In the genomic region with DNA sequence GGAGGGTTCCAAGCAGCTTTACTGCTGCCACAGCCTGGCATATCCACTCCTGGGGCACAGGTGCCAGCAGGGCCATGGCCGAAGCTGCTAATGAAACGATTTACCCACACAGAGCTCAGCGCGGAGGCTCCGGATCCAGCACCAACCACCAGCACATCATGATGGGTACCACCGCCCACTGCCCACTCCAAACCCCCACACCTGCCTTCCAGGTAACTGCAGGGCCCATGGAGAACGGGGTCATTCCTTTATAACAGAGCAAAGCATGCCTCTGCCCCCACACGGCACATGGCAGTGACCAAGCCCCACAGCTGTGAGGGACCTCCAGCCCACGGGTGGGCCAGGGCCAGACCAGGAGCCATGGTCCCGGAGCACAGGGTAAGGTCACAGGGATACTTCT, we compare ENCODE assay signal across 29 cellular contexts. TPM values are rescaled to one million over a fixed set of nuclear protein-coding genes. Genes with fewer than 3 reads are reported as not detected.
"Had no signal": no experiment of that assay in that cellular context is flagged by ENCODE, and none has a peak within 500 bp of the region (broad histone marks: within the 10 kb centered on the region; RNA-seq: fewer than 3 reads in every experiment).

No MANE protein-coding gene starts in this region.

- H3K4me3 ChIP-seq: ascending aorta, breast epithelium, cardiac muscle cell, coronary artery, esophagus muscularis mucosa, gastrocnemius medialis had no signal

- H3K36me3 Mint-ChIP-seq: activated naive CD4-positive, alpha-beta T cell treated with anti-CD3 and anti-CD28 coated beads, Interleukin-2, amount 10 ng/mL, durations not matched to agents 7 days and 5 days; activated naive CD4-positive, alpha-beta T cell treated with anti-CD3 and anti-CD28 coated beads, Interleukin-2, amount 50 U/mL, for 72 hours; activated naive CD8-positive, alpha-beta T cell treated with anti-CD3 and anti-CD28 coated beads, Interleukin-2, amount 10 ng/mL, durations not matched to agents 7 days and 5 days; brain had no signal

- H3K27ac ChIP-seq: ascending aorta, breast epithelium, cardiac muscle cell, coronary artery, esophagus muscularis mucosa, foreskin keratinocyte, gastrocnemius medialis had no signal

- H3K9me3 ChIP-seq: ascending aorta, breast epithelium, esophagus muscularis mucosa, gastrocnemius medialis had no signal

- H3K9me3 Mint-ChIP-seq: activated CD4-positive, alpha-beta memory T cell treated with anti-CD3 and anti-CD28 coated beads, Interleukin-2, amount 10 ng/mL, durations not matched to agents 7 days and 5 days; activated CD4-positive, alpha-beta T cell treated with anti-CD3 and anti-CD28 coated beads, Interleukin-2, amount 10 ng/mL, durations not matched to agents 7 days and 5 days; activated naive CD4-positive, alpha-beta T cell treated with anti-CD3 and anti-CD28 coated beads, Interleukin-2, amount 10 ng/mL, durations not matched to agents 7 days and 5 days; activated naive CD4-positive, alpha-beta T cell treated with anti-CD3 and anti-CD28 coated beads, Interleukin-2, amount 50 U/mL, for 72 hours; activated naive CD8-positive, alpha-beta T cell treated with anti-CD3 and anti-CD28 coated beads, Interleukin-2, amount 10 ng/mL, durations not matched to agents 7 days and 5 days; activated T-cell treated with anti-CD3 and anti-CD28 coated beads, Interleukin-2, amount 50 U/mL, for 24 hours; activated T-cell treated with anti-CD3 and anti-CD28 coated beads, Interleukin-2, amount 50 U/mL, for 72 hours; brain; dendritic cell treated with granulocyte-macrophage colony-stimulating factor and Interleukin-4, amounts not matched to agents 40 ng/mL and 50 ng/mL, for 4 days; effector memory CD8-positive, alpha-beta T cell had no signal

- H3K4me3 Mint-ChIP-seq: activated CD4-positive, alpha-beta memory T cell treated with anti-CD3 and anti-CD28 coated beads, Interleukin-2, amount 10 ng/mL, durations not matched to agents 7 days and 5 days; activated CD4-positive, alpha-beta T cell treated with anti-CD3 and anti-CD28 coated beads, Interleukin-2, amount 10 ng/mL, durations not matched to agents 7 days and 5 days; activated naive CD4-positive, alpha-beta T cell treated with anti-CD3 and anti-CD28 coated beads, Interleukin-2, amount 10 ng/mL, durations not matched to agents 7 days and 5 days; activated naive CD8-positive, alpha-beta T cell treated with anti-CD3 and anti-CD28 coated beads, Interleukin-2, amount 10 ng/mL, durations not matched to agents 7 days and 5 days; activated T-cell treated with anti-CD3 and anti-CD28 coated beads, Interleukin-2, amount 50 U/mL, for 24 hours; activated T-cell treated with anti-CD3 and anti-CD28 coated beads, Interleukin-2, amount 50 U/mL, for 72 hours; dendritic cell treated with granulocyte-macrophage colony-stimulating factor and Interleukin-4, amounts not matched to agents 40 ng/mL and 50 ng/mL, for 4 days; effector memory CD8-positive, alpha-beta T cell had no signal

- H3K27me3 Mint-ChIP-seq: activated CD4-positive, alpha-beta T cell treated with anti-CD3 and anti-CD28 coated beads, Interleukin-2, amount 10 ng/mL, durations not matched to agents 7 days and 5 days; activated naive CD4-positive, alpha-beta T cell treated with anti-CD3 and anti-CD28 coated beads, Interleukin-2, amount 10 ng/mL, durations not matched to agents 7 days and 5 days; activated naive CD8-positive, alpha-beta T cell treated with anti-CD3 and anti-CD28 coated beads, Interleukin-2, amount 10 ng/mL, durations not matched to agents 7 days and 5 days; dendritic cell treated with granulocyte-macrophage colony-stimulating factor and Interleukin-4, amounts not matched to agents 40 ng/mL and 50 ng/mL, for 4 days had no signal

- H3K4me1 Mint-ChIP-seq: activated CD4-positive, alpha-beta memory T cell treated with anti-CD3 and anti-CD28 coated beads, Interleukin-2, amount 10 ng/mL, durations not matched to agents 7 days and 5 days; activated CD4-positive, alpha-beta T cell treated with anti-CD3 and anti-CD28 coated beads, Interleukin-2, amount 10 ng/mL, durations not matched to agents 7 days and 5 days; activated naive CD4-positive, alpha-beta T cell treated with anti-CD3 and anti-CD28 coated beads, Interleukin-2, amount 10 ng/mL, durations not matched to agents 7 days and 5 days; activated naive CD8-positive, alpha-beta T cell treated with anti-CD3 and anti-CD28 coated beads, Interleukin-2, amount 10 ng/mL, durations not matched to agents 7 days and 5 days had no signal

- H3K36me3 ChIP-seq: ascending aorta, breast epithelium, cardiac muscle cell, esophagus muscularis mucosa, gastrocnemius medialis had no signal

- ATAC-seq: activated naive CD4-positive, alpha-beta T cell treated with anti-CD3 and anti-CD28 coated beads, Interleukin-2, amount 50 U/mL, for 72 hours; activated T-cell treated with anti-CD3 and anti-CD28 coated beads, Interleukin-2, amount 50 U/mL, for 72 hours; effector memory CD8-positive, alpha-beta T cell; foreskin keratinocyte; gastrocnemius medialis had no signal

- H3K27me3 ChIP-seq: ascending aorta, breast epithelium, cardiac muscle cell, foreskin keratinocyte, gastrocnemius medialis had no signal

- DNase-seq: activated CD4-positive, alpha-beta memory T cell treated with anti-CD3 and anti-CD28 coated beads, Interleukin-2, amount 10 ng/mL, durations not matched to agents 7 days and 5 days; activated CD4-positive, alpha-beta T cell treated with anti-CD3 and anti-CD28 coated beads for 1 hour; activated CD4-positive, alpha-beta T cell treated with anti-CD3 and anti-CD28 coated beads for 4 hours; activated CD4-positive, alpha-beta T cell treated with anti-CD3 and anti-CD28 coated beads, Interleukin-2, amount 10 ng/mL, durations not matched to agents 7 days and 5 days; activated CD4-positive, alpha-beta T cell treated with anti-CD3 and anti-CD28 coated beads, Interleukin-2, amount 50 U/mL, for 4 hours; activated CD8-positive, alpha-beta memory T cell treated with anti-CD3 and anti-CD28 coated beads, Interleukin-2, amount 50 U/mL, for 48 hours; activated naive CD4-positive, alpha-beta T cell; activated naive CD4-positive, alpha-beta T cell treated with anti-CD3 and anti-CD28 coated beads, Interleukin-2, amount 10 ng/mL, durations not matched to agents 7 days and 5 days; activated naive CD8-positive, alpha-beta T cell treated with anti-CD3 and anti-CD28 coated beads, Interleukin-2, amount 10 ng/mL, durations not matched to agents 7 days and 5 days; activated T-cell treated with anti-CD3 and anti-CD28 coated beads for 4 hours; activated T-cell treated with anti-CD3 and anti-CD28 coated beads, Interleukin-2, amount 50 U/mL, for 24 hours; activated T-cell treated with anti-CD3 and anti-CD28 coated beads, Interleukin-2, amount 50 U/mL, for 72 hours; central memory CD4-positive, alpha-beta T cell; cerebellar nuclear complex; effector CD4-positive, alpha-beta T cell; effector memory CD8-positive, alpha-beta T cell; erythroblast; foreskin keratinocyte; gastrocnemius medialis; T-helper 2 cell had no signal

- H3K4me1 ChIP-seq: ascending aorta, breast epithelium, esophagus muscularis mucosa, foreskin keratinocyte, gastrocnemius medialis had no signal

- H3K27ac Mint-ChIP-seq: activated CD4-positive, alpha-beta memory T cell treated with anti-CD3 and anti-CD28 coated beads, Interleukin-2, amount 10 ng/mL, durations not matched to agents 7 days and 5 days; activated CD4-positive, alpha-beta T cell treated with anti-CD3 and anti-CD28 coated beads, Interleukin-2, amount 10 ng/mL, durations not matched to agents 7 days and 5 days; activated naive CD4-positive, alpha-beta T cell treated with anti-CD3 and anti-CD28 coated beads, Interleukin-2, amount 10 ng/mL, durations not matched to agents 7 days and 5 days; activated naive CD4-positive, alpha-beta T cell treated with anti-CD3 and anti-CD28 coated beads, Interleukin-2, amount 50 U/mL, for 72 hours; activated naive CD8-positive, alpha-beta T cell treated with anti-CD3 and anti-CD28 coated beads, Interleukin-2, amount 10 ng/mL, durations not matched to agents 7 days and 5 days; activated T-cell treated with anti-CD3 and anti-CD28 coated beads, Interleukin-2, amount 50 U/mL, for 24 hours; activated T-cell treated with anti-CD3 and anti-CD28 coated beads, Interleukin-2, amount 50 U/mL, for 72 hours; dendritic cell treated with granulocyte-macrophage colony-stimulating factor and Interleukin-4, amounts not matched to agents 40 ng/mL and 50 ng/mL, for 4 days; effector memory CD8-positive, alpha-beta T cell had no signal

RNA-seq across cellular contexts. Expression of a gene that starts 53.2 kb away (rescaled TPM):
- total RNA-seq: activated CD4-positive, alpha-beta memory T cell treated with anti-CD3 and anti-CD28 coated beads, Interleukin-2, amount 10 ng/mL, durations not matched to agents 7 days and 5 days; activated CD4-positive, alpha-beta T cell treated with anti-CD3 and anti-CD28 coated beads, Interleukin-2, amount 10 ng/mL, durations not matched to agents 7 days and 5 days; activated naive CD4-positive, alpha-beta T cell treated with anti-CD3 and anti-CD28 coated beads, Interleukin-2, amount 50 U/mL, for 72 hours; activated naive CD8-positive, alpha-beta T cell treated with anti-CD3 and anti-CD28 coated beads, Interleukin-2, amount 10 ng/mL, durations not matched to agents 7 days and 5 days; activated T-cell treated with anti-CD3 and anti-CD28 coated beads, Interleukin-2, amount 50 U/mL, for 72 hours; T-helper 1 cell treated with Interleukin-12 subunit alpha and Interleukin-12 subunit beta and Interleukin-4 antibody, amounts not matched to agents 30 ng/mL and 1 ng/mL, for 36 hours had no signal
- polyA plus RNA-seq: foreskin keratinocyte had no signal
